ENCODE assay signal across 21 cellular contexts in genomic region chr1:44609768-44610526, GRCh38.
A peak's percentile ranks its signal among the peaks of the same experiment; 100 is the strongest.
DNase-seq lines count a peak whose midpoint lies in the region; ATAC-seq and TF ChIP-seq lines count a peak whose summit lies in the region.
"Had no signal": no experiment of that assay in that cellular context is flagged by ENCODE, and none has a peak within 500 bp of the region (broad histone marks: within the 10 kb centered on the region; RNA-seq: fewer than 3 reads in every experiment).

No MANE protein-coding gene starts in this region.

- H3K23ac ChIP-seq in H9 (ENCODE audit: insufficient read length, low read depth, low read length) (no peak overlapping the region), mesenchymal stem cell (ENCODE audit: low read length in 2 of 2) (no peak overlapping the region)

- H2BK5ac ChIP-seq in H9 (ENCODE audit: insufficient read length, low read length) (no peak overlapping the region), mesenchymal stem cell (ENCODE audit: low read depth, low read length, poor library complexity, severe bottlenecking) (no peak overlapping the region)

- no peak for ATAC-seq in GM19395 (IDR thresholded peaks at IDR 0.05; ENCODE audit: unreplicated experiment)
- ATAC-seq: activated T-helper 17 cell treated with anti-CD3 and anti-CD28 coated beads, Interleukin-2, amount 50 U/mL, for 72 hours had no signal

- H3K36me3 Mint-ChIP-seq in H9 (ENCODE audit: insufficient read depth in 1 of 3, low read depth in 3 of 3), result peaks cover 0 to 2% (median 0%) of the 10 kb centered on the region in 3 experiments; a peak in 3 of 7 replicates
- H3K36me3 Mint-ChIP-seq in nephron progenitor cell (ENCODE audit: low read depth), result no peaks in the 10 kb centered on the region
- H3K36me3 Mint-ChIP-seq: CD4-positive, CD25-positive, alpha-beta regulatory T cell had no signal

- H2BK15ac ChIP-seq in H9 (ENCODE audit: low read depth, low read length) (no peak overlapping the region), mesenchymal stem cell (ENCODE audit: low read depth, poor library complexity, severe bottlenecking) (no peak overlapping the region)

- H3K79me2 ChIP-seq in H9 (ENCODE audit: insufficient read depth, low read length), result no peaks in the 10 kb centered on the region

- DNase-seq in H9 (peak; percentile 52), NCI-H2227 (lab: John Stamatoyannopoulos, UW; ENCODE audit: unreplicated experiment) (peak; percentile 60), WERI-Rb-1 (no peak), nephron progenitor cell (peak; percentile 26), mesenchymal stem cell (no peak), G401 (ENCODE audit: low spot score) (no peak), HCEC 1CT (no peak)
- DNase-seq: activated CD4-positive, alpha-beta memory T cell treated with anti-CD3 and anti-CD28 coated beads, Interleukin-2, amount 10 ng/mL, durations not matched to agents 7 days and 5 days; activated CD4-positive, CD25-positive, alpha-beta regulatory T cell treated with anti-CD3 and anti-CD28 coated beads, Interleukin-2, amount 50 U/mL, for 72 hours; MM.1S; NCI-H2029; NCI-H345; T1000 had no signal

- H3K9me3 Mint-ChIP-seq in H9, result peaks cover 0 to 3% of the 10 kb centered on the region in 2 experiments; a peak in 1 of 5 replicates
- H3K9me3 Mint-ChIP-seq in nephron progenitor cell, result no peaks in the 10 kb centered on the region
- H3K9me3 Mint-ChIP-seq: activated CD4-positive, alpha-beta memory T cell treated with anti-CD3 and anti-CD28 coated beads, Interleukin-2, amount 10 ng/mL, durations not matched to agents 7 days and 5 days; activated T-helper 17 cell treated with anti-CD3 and anti-CD28 coated beads, Interleukin-2, amount 50 U/mL, for 72 hours; CD4-positive, CD25-positive, alpha-beta regulatory T cell; stimulated activated naive CD8-positive, alpha-beta T cell treated with anti-CD3 and anti-CD28 coated beads, Interleukin-15, Interleukin-2, amounts not matched to agents 100 ng/mL and 50 ng/mL, for 24 hours had no signal

- in situ Hi-C loops in G401 (cut with HindIII; ENCODE audit: low sequenced_read_pairs), result no loop called here

- H2AK5ac ChIP-seq in H9 (ENCODE audit: insufficient read length, low read length), result no peak overlapping the region
- no peak overlapping the region for H2AK5ac ChIP-seq in mesenchymal stem cell (ENCODE audit: low read length, severe bottlenecking)

- H3T11ph ChIP-seq in H9 (ENCODE audit: low read length), result no peak overlapping the region

- no CpG with 5 or more reads among the region's 25 CpGs for WGBS in H9 (ENCODE audit: extremely low coverage, insufficient read length, low lambda C conversion rate)
- WGBS in mesenchymal stem cell, result 67% methylated on average over 24 of the region's 25 CpGs

- H3K36me3 ChIP-seq in WERI-Rb-1 (no peaks in the 10 kb centered on the region), mesenchymal stem cell (ENCODE audit: control insufficient read depth in 1 of 2, insufficient read depth in 2 of 2, low read depth in 1 of 2, low read length in 2 of 2) (no peaks in the 10 kb centered on the region)
- H3K36me3 ChIP-seq: prostate gland, thyroid gland had no signal

- H3K79me1 ChIP-seq in H9 (ENCODE audit: insufficient read depth, low read depth, low read length, poor library complexity, severe bottlenecking) (no peaks in the 10 kb centered on the region), mesenchymal stem cell (replicated peaks; ENCODE audit: low read length, poor library complexity, severe bottlenecking) (no peaks in the 10 kb centered on the region)

- no peak overlapping the region for H3K27ac ChIP-seq in H9 (ENCODE audit: insufficient read length, low read depth, low read length)
- peak overlapping the region; percentile 51; the same call in 1 of the 2 replicates for H3K27ac ChIP-seq in WERI-Rb-1
- H3K27ac ChIP-seq in mesenchymal stem cell (ENCODE audit: low read length, poor library complexity, severe bottlenecking), result no peak overlapping the region
- H3K27ac ChIP-seq: epithelial cell of prostate, KMS-11, prostate gland, thyroid gland had no signal

- no peak overlapping the region for H2BK20ac ChIP-seq in H9 (ENCODE audit: low read depth, low read length, poor library complexity, severe bottlenecking)

- H3K27me3 ChIP-seq in H9 (ENCODE audit: insufficient read depth, low read length) (no peaks in the 10 kb centered on the region), WERI-Rb-1 (ENCODE audit: insufficient read depth, low read depth, severe bottlenecking) (no peaks in the 10 kb centered on the region), mesenchymal stem cell (ENCODE audit: control insufficient read depth in 1 of 2, insufficient read depth in 1 of 2, low read length in 2 of 2) (peaks cover 30 to 63% of the 10 kb centered on the region in 2 experiments)

- H4K91ac ChIP-seq in H9 (ENCODE audit: insufficient read length, low read depth, low read length), result no peak overlapping the region
- H4K91ac ChIP-seq in mesenchymal stem cell (ENCODE audit: low read length), result no peak overlapping the region

- no peak overlapping the region for H4K8ac ChIP-seq in H9 (replicated peaks; ENCODE audit: insufficient read length, low read depth, low read length)
- H4K8ac ChIP-seq in mesenchymal stem cell (ENCODE audit: low read length), result no peak overlapping the region

- no peak overlapping the region for H3K56ac ChIP-seq in H9 (ENCODE audit: insufficient read length, low read depth, low read length)

- H3K27me3 Mint-ChIP-seq in H9 (ENCODE audit: low read depth), result peaks cover 17% of the 10 kb centered on the region
- H3K27me3 Mint-ChIP-seq in nephron progenitor cell (ENCODE audit: low read depth, poor library complexity), result peaks cover 31% of the 10 kb centered on the region
- H3K27me3 Mint-ChIP-seq: stimulated activated naive CD8-positive, alpha-beta T cell treated with anti-CD3 and anti-CD28 coated beads, Interleukin-15, Interleukin-2, amounts not matched to agents 100 ng/mL and 50 ng/mL, for 24 hours had no signal

- H3K4me2 ChIP-seq in H9 (ENCODE audit: insufficient read depth, insufficient read length, low read length) (no peak overlapping the region), mesenchymal stem cell (ENCODE audit: low read length, poor library complexity, severe bottlenecking) (no peak overlapping the region)
- H3K4me2 ChIP-seq: KMS-11 had no signal

- H2BK12ac ChIP-seq in H9 (ENCODE audit: insufficient read length, low read depth, low read length) (no peak overlapping the region), mesenchymal stem cell (ENCODE audit: low read length in 2 of 2) (no peak overlapping the region)

- H3K4me3 ChIP-seq in WERI-Rb-1 (ENCODE audit: low read depth, low read length) (no peak overlapping the region), mesenchymal stem cell (ENCODE audit: insufficient read depth in 1 of 2, low read depth in 1 of 2, low read length in 2 of 2) (no peak overlapping the region)
- H3K4me3 ChIP-seq: prostate gland, thyroid gland had no signal

- H4K5ac ChIP-seq in H9 (ENCODE audit: insufficient read length, low read depth, low read length), result peak overlapping the region; percentile 53

- H3K27ac Mint-ChIP-seq in H9 (no peak overlapping the region; a peak in 1 of 7 replicates), nephron progenitor cell (peak overlapping the region; percentile 84)
- H3K27ac Mint-ChIP-seq: activated CD4-positive, alpha-beta memory T cell treated with anti-CD3 and anti-CD28 coated beads, Interleukin-2, amount 10 ng/mL, durations not matched to agents 7 days and 5 days; activated T-helper 17 cell treated with anti-CD3 and anti-CD28 coated beads, Interleukin-2, amount 50 U/mL, for 72 hours; CD4-positive, CD25-positive, alpha-beta regulatory T cell; stimulated activated naive CD8-positive, alpha-beta T cell treated with anti-CD3 and anti-CD28 coated beads, Interleukin-15, Interleukin-2, amounts not matched to agents 100 ng/mL and 50 ng/mL, for 24 hours had no signal

- H3K4me1 Mint-ChIP-seq in H9, result peaks cover 10 to 19% of the 10 kb centered on the region in 2 experiments; a peak in 3 of 4 replicates
- H3K4me1 Mint-ChIP-seq in nephron progenitor cell, result peaks cover 57% of the 10 kb centered on the region
- H3K4me1 Mint-ChIP-seq: activated CD4-positive, alpha-beta memory T cell treated with anti-CD3 and anti-CD28 coated beads, Interleukin-2, amount 10 ng/mL, durations not matched to agents 7 days and 5 days; activated T-helper 17 cell treated with anti-CD3 and anti-CD28 coated beads, Interleukin-2, amount 50 U/mL, for 72 hours; CD4-positive, CD25-positive, alpha-beta regulatory T cell had no signal

- H3K14ac ChIP-seq in H9 (ENCODE audit: insufficient read depth, low read length) (no peak overlapping the region), mesenchymal stem cell (ENCODE audit: low read length in 2 of 2) (peak overlapping the region in 1 of 2 experiments; percentile 68)

- H2BK120ac ChIP-seq in H9 (ENCODE audit: low read depth, low read length, poor library complexity, severe bottlenecking), result no peak overlapping the region
- no peak overlapping the region for H2BK120ac ChIP-seq in mesenchymal stem cell (ENCODE audit: low read depth, low read length)

- peaks cover 2% of the 10 kb centered on the region; the same call in 1 of the 2 replicates for H3K4me1 ChIP-seq in H9 (ENCODE audit: insufficient read depth, low read length)
- no peaks in the 10 kb centered on the region for H3K4me1 ChIP-seq in mesenchymal stem cell (ENCODE audit: control insufficient read depth, insufficient read depth, low read depth, low read length)
- H3K4me1 ChIP-seq: prostate gland, thyroid gland had no signal

- TF ChIP-seq CTCF in H9 (conservative IDR thresholded peaks at IDR 0.05) (no peak), WERI-Rb-1 (IDR thresholded peaks at IDR 0.05; ENCODE audit: low read depth, low read length) (no peak), nephron progenitor cell (IDR thresholded peaks at IDR 0.05) (no peak)

- no peak overlapping the region for H2AFZ ChIP-seq in H9 (ENCODE audit: low read length)
- no peak overlapping the region for H2AFZ ChIP-seq in mesenchymal stem cell (ENCODE audit: low read depth, low read length)

- no peak overlapping the region for H3K4ac ChIP-seq in H9 (ENCODE audit: low read depth, low read length)
- H3K4ac ChIP-seq in mesenchymal stem cell (ENCODE audit: low read depth in 1 of 2, low read length in 2 of 2), result no peak overlapping the region

- H3K4me3 Mint-ChIP-seq in H9, result no peak overlapping the region; a peak in 1 of 5 replicates
- no peak overlapping the region for H3K4me3 Mint-ChIP-seq in nephron progenitor cell
- H3K4me3 Mint-ChIP-seq: activated CD4-positive, alpha-beta memory T cell treated with anti-CD3 and anti-CD28 coated beads, Interleukin-2, amount 10 ng/mL, durations not matched to agents 7 days and 5 days; activated T-helper 17 cell treated with anti-CD3 and anti-CD28 coated beads, Interleukin-2, amount 50 U/mL, for 72 hours; CD4-positive, CD25-positive, alpha-beta regulatory T cell; stimulated activated naive CD8-positive, alpha-beta T cell treated with anti-CD3 and anti-CD28 coated beads, Interleukin-15, Interleukin-2, amounts not matched to agents 100 ng/mL and 50 ng/mL, for 24 hours had no signal

- H3K9ac ChIP-seq in H9 (ENCODE audit: extremely low read depth, insufficient read length, low read length) (no peak overlapping the region), mesenchymal stem cell (ENCODE audit: low read length) (no peak overlapping the region)
- H3K9ac ChIP-seq: KMS-11 had no signal

- no peaks in the 10 kb centered on the region for H4K20me1 ChIP-seq in H9 (ENCODE audit: control insufficient read depth, insufficient read depth, insufficient read length)

- H3K9me3 ChIP-seq in H9 (ENCODE audit: control insufficient read depth, low read depth, low read length) (no peaks in the 10 kb centered on the region), WERI-Rb-1 (ENCODE audit: severe bottlenecking) (no peaks in the 10 kb centered on the region), mesenchymal stem cell (ENCODE audit: control insufficient read depth, low read length) (no peaks in the 10 kb centered on the region)
- H3K9me3 ChIP-seq: prostate gland, thyroid gland had no signal

- no peak overlapping the region for H3K18ac ChIP-seq in H9 (ENCODE audit: insufficient read length, low read depth, low read length)
- H3K18ac ChIP-seq in mesenchymal stem cell (ENCODE audit: low read depth in 1 of 2, low read length in 2 of 2), result no peak overlapping the region

- no peaks in the 10 kb centered on the region for H3K23me2 ChIP-seq in H9 (ENCODE audit: insufficient read length, low read depth, low read length, poor library complexity, severe bottlenecking)

Comparison
In these comparisons a context has a peak if more than half of its experiments do, and no peak if none do; other contexts are left out.
1. DNase-seq: peak in H9 (single experiment), NCI-H2227 (single experiment) and nephron progenitor cell (single experiment); none in WERI-Rb-1 (single experiment), mesenchymal stem cell (single experiment), G401 (single experiment) and HCEC 1CT (single experiment).